In genomic region chr11:130947481-130947880, GRCh38 we compare ENCODE assay signal across 18 cellular contexts.
"Had no signal": no experiment of that assay in that cellular context is flagged by ENCODE, and none has a peak within 500 bp of the region (broad histone marks: within the 10 kb centered on the region; RNA-seq: fewer than 3 reads in every experiment).

No MANE protein-coding gene starts in this region.

- DNase-seq: activated CD8-positive, alpha-beta memory T cell treated with anti-CD3 and anti-CD28 coated beads, Interleukin-2, amount 50 U/mL, for 48 hours; activated CD8-positive, alpha-beta T cell treated with anti-CD3 and anti-CD28 coated beads for 36 hours; central memory CD4-positive, alpha-beta T cell; effector memory CD4-positive, alpha-beta T cell; erythroblast; occipital lobe; psoas muscle; right lobe of liver; stimulated activated CD4-positive, alpha-beta T cell treated with anti-CD3 and anti-CD28 coated beads, Interleukin-4, amount 100 ng/mL, for 1 hour; stomach; T-helper 1 cell; thyroid gland; uterus had no signal

- H3K4me3 ChIP-seq: psoas muscle, right lobe of liver, stomach, thyroid gland, uterus had no signal

- H3K27ac Mint-ChIP-seq: activated CD8-positive, alpha-beta T cell treated with anti-CD3 and anti-CD28 coated beads for 36 hours; memory B cell had no signal

- ATAC-seq: activated CD8-positive, alpha-beta T cell treated with anti-CD3 and anti-CD28 coated beads for 36 hours; left lobe of liver; psoas muscle; right lobe of liver had no signal

- H3K27ac ChIP-seq: psoas muscle, right lobe of liver, stomach, thyroid gland, uterus, VCaP had no signal

- FAIRE-seq: islet of Langerhans had no signal

- H3K36me3 ChIP-seq: right lobe of liver, stomach, thyroid gland, uterus had no signal

- H3K9me3 Mint-ChIP-seq: activated CD8-positive, alpha-beta T cell treated with anti-CD3 and anti-CD28 coated beads for 36 hours; memory B cell; nephron had no signal

- H3K36me3 Mint-ChIP-seq: memory B cell had no signal

- H3K9me3 ChIP-seq: psoas muscle, right lobe of liver, stomach, thyroid gland, uterus had no signal

- H3K4me1 Mint-ChIP-seq: memory B cell had no signal

- H3K4me3 Mint-ChIP-seq: activated CD8-positive, alpha-beta T cell treated with anti-CD3 and anti-CD28 coated beads for 36 hours; memory B cell; nephron had no signal

- H3K27me3 ChIP-seq: right lobe of liver, stomach, thyroid gland, uterus had no signal

- H3K4me1 ChIP-seq: psoas muscle, right lobe of liver, stomach, thyroid gland, uterus had no signal
